In genomic region chr22:24146190-24146616, GRCh38 we compare ENCODE assay signal across 8 cellular contexts. TPM values are rescaled to one million over a fixed set of nuclear protein-coding genes. Genes with fewer than 3 reads are reported as not detected.
DNase-seq lines count a peak whose midpoint lies in the region; ATAC-seq, FAIRE-seq and TF ChIP-seq lines count a peak whose summit lies in the region.

No MANE protein-coding gene starts in this region.

- peak; percentile 85 to 90 (median 89) for ATAC-seq in pancreas
- no peak for ATAC-seq in GM18870 (IDR thresholded peaks at IDR 0.05; ENCODE audit: unreplicated experiment)

- 1 to 3% methylated on average over 4 of the region's 4 CpGs for WGBS in pancreas, 2 donors

- H3K36me3 ChIP-seq in Loucy (ENCODE audit: insufficient read depth, low read length): peaks cover 24% of the 10 kb centered on the region; the same call in 1 of the 2 replicates
- peaks cover 20% of the 10 kb centered on the region for H3K36me3 ChIP-seq in WERI-Rb-1
- H3K36me3 ChIP-seq in pancreas: no peaks in the 10 kb centered on the region

- no peaks in the 10 kb centered on the region for H3K9me3 ChIP-seq in Loucy (ENCODE audit: insufficient read depth, low read depth, low read length)
- no peaks in the 10 kb centered on the region for H3K9me3 ChIP-seq in WERI-Rb-1 (ENCODE audit: severe bottlenecking)
- no peaks in the 10 kb centered on the region for H3K9me3 ChIP-seq in pancreas

- H3F3A ChIP-seq in Loucy (ENCODE audit: low read depth): no peaks in the 10 kb centered on the region

- H3K9me2 ChIP-seq in Loucy (replicated peaks; ENCODE audit: low read depth, low read length): no peaks in the 10 kb centered on the region

- intact Hi-C loops in pancreas (cut with DNase I): no loop called here

- H3K9ac ChIP-seq in Loucy (ENCODE audit: low read depth, low read length, poor library complexity, severe bottlenecking): peak overlapping the region; percentile 66

- peak overlapping the region; percentile 84 for H3K4me2 ChIP-seq in Loucy (ENCODE audit: low read depth, low read length, poor library complexity, severe bottlenecking)

- peak overlapping the region; percentile 38 for H2AFZ ChIP-seq in Loucy (ENCODE audit: low read length)

- FAIRE-seq in pancreas (lab: Jason Lieb, UNC): no peak

- H3K4me1 ChIP-seq in Loucy (ENCODE audit: insufficient read depth, low read length, poor library complexity, severe bottlenecking) (peaks cover 60% of the 10 kb centered on the region), pancreas (peaks cover 24 to 40% (median 38%) of the 10 kb centered on the region in 3 donors)

- peaks cover 15% of the 10 kb centered on the region; the same call in 1 of the 2 replicates for H3K79me2 ChIP-seq in Loucy (ENCODE audit: insufficient read depth, low read length)

- H3K4me3 ChIP-seq in Loucy (ENCODE audit: low read length, poor library complexity, severe bottlenecking) (peak overlapping the region; percentile 58), WERI-Rb-1 (ENCODE audit: low read depth, low read length) (no peak overlapping the region), pancreas (no peak overlapping the region)

- H3K27ac ChIP-seq in WERI-Rb-1: peak overlapping the region; percentile 23
- H3K27ac ChIP-seq in pancreas: peak overlapping the region; percentile 56 to 85 (median 74)

- H3K27me3 ChIP-seq in Loucy (ENCODE audit: insufficient read depth, low read length, poor library complexity, severe bottlenecking) (no peaks in the 10 kb centered on the region), WERI-Rb-1 (ENCODE audit: insufficient read depth, low read depth, severe bottlenecking) (no peaks in the 10 kb centered on the region), pancreas (no peaks in the 10 kb centered on the region)

- TF ChIP-seq CTCF in Loucy (conservative IDR thresholded peaks at IDR 0.05; ENCODE audit: low read length) (no peak), WERI-Rb-1 (IDR thresholded peaks at IDR 0.05; ENCODE audit: low read depth, low read length) (no peak), pancreas (IDR thresholded peaks at IDR 0.05) (no peak)

- H4K20me1 ChIP-seq in Loucy (ENCODE audit: insufficient read depth, low read length, poor library complexity, severe bottlenecking): no peaks in the 10 kb centered on the region

- DNase-seq in CD1c-positive myeloid dendritic cell (ENCODE audit: extremely low spot score): peak; percentile 73
- peak; percentile 87 for DNase-seq in GM19238 (ENCODE audit: insufficient read length, low spot score)
- peak; percentile 83 for DNase-seq in WERI-Rb-1
- peak; percentile 86 for DNase-seq in fibroblast of peridontal ligament (ENCODE audit: extremely low read depth)
- DNase-seq in pancreas: peak; percentile 68 to 89 (median 78)
- DNase-seq in kidney glomerular epithelial cell (lab: John Stamatoyannopoulos, UW): no peak

RNA-seq across cellular contexts. Expression of gene SUSD2, which starts 35.1 kb away (rescaled TPM):
- 1 to 10 TPM in 4 of 6 donors, under 1 TPM in 2; 0.35 to 7.2 (median 1.6) TPM for total RNA-seq in pancreas
- 1 to 10 TPM; 3.1 to 3.4 TPM for polyA plus RNA-seq in pancreas
